Comparison of ENCODE assay signal across 1 cellular context in the genomic region with DNA sequence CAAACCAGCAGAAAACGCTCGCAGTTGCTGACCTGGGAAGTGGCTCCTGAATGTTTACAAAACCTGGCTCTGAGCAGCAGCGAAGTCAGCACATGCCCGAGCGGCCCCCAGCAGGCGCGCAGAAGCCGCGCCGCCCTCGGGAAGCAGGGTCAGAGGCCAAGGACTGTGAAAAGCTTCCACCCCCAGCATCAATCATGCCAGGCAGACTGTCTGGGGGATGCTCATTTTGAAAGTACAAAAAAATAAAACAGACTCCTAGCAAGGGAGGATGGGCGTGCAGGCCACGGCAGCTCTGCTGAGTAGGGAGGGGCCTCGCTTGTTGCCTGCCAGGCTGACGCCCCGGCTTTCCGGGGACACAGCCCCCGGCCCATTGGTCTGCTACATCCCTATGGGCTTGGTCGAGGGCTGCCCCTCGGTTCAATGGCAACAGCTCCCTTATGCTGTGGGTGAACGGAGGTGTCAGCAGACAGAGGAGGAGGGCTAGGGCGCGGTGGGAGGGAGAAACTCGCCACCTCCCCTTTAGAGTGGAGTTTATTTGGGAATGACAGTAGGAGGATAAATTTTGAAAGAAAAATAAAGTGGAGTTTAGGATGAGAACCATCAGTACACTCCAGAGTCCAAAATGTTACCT.
TF ChIP-seq lines count a peak whose summit lies in the region.

No MANE protein-coding gene starts in this region.

TF ChIP-seq in HepG2, 621 proteins besides CTCF, POLR2A, EP300 and RAD21 (continued from another document and continues in another):
- TF ChIP-seq, protein P1, sequence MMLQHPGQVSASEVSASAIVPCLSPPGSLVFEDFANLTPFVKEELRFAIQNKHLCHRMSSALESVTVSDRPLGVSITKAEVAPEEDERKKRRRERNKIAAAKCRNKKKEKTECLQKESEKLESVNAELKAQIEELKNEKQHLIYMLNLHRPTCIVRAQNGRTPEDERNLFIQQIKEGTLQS (CRISPR knock-in tag; IDR thresholded peaks at IDR 0.05): peak; percentile 74
- TF ChIP-seq, protein P2, sequence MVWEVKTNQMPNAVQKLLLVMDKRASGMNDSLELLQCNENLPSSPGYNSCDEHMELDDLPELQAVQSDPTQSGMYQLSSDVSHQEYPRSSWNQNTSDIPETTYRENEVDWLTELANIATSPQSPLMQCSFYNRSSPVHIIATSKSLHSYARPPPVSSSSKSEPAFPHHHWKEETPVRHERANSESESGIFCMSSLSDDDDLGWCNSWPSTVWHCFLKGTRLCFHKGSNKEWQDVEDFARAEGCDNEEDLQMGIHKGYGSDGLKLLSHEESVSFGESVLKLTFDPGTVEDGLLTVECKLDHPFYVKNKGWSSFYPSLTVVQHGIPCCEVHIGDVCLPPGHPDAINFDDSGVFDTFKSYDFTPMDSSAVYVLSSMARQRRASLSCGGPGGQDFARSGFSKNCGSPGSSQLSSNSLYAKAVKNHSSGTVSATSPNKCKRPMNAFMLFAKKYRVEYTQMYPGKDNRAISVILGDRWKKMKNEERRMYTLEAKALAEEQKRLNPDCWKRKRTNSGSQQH (CRISPR knock-in tag; IDR thresholded peaks at IDR 0.05; ENCODE audit: low read depth): no peak; the same call in 1 of the 2 replicates
- TF ChIP-seq HNF4G (IDR thresholded peaks at IDR 0.05; ENCODE audit: borderline replicate concordance, low read depth, low read length) (peak; percentile 36; the same call in 1 of the 2 replicates), HNF4G (CRISPR knock-in tag; IDR thresholded peaks at IDR 0.05; ENCODE audit: borderline replicate concordance, low read depth) (peak; percentile 45; the same call in 1 of the 2 replicates), CCAR2 (optimal IDR thresholded peaks at IDR 0.05; ENCODE audit: low read depth, low read length) (no peak), ZNF720 (CRISPR knock-in tag; IDR thresholded peaks at IDR 0.05) (peak; percentile 70; the same call in 1 of the 2 replicates), ZBTB21 (CRISPR knock-in tag; IDR thresholded peaks at IDR 0.05) (peak; percentile 69; the same call in 1 of the 2 replicates), ZNF460 (CRISPR knock-in tag; IDR thresholded peaks at IDR 0.05; ENCODE audit: borderline replicate concordance) (no peak; the same call in 1 of the 2 replicates), ZNF619 (CRISPR knock-in tag; IDR thresholded peaks at IDR 0.05) (no peak; the same call in 1 of the 2 replicates), GZF1 (CRISPR knock-in tag; IDR thresholded peaks at IDR 0.05) (no peak), MAFK (conservative IDR thresholded peaks at IDR 0.05 in 1 of 2, IDR thresholded peaks at IDR 0.05 in 1 of 2; ENCODE audit: low read length in 2 of 2) (no peak), RBAK (CRISPR knock-in tag; IDR thresholded peaks at IDR 0.05) (no peak), IKZF4 (CRISPR knock-in tag; IDR thresholded peaks at IDR 0.05; ENCODE audit: borderline replicate concordance, low read depth, not compliant biosample characterization) (peak; percentile 98), ZNF569 (CRISPR knock-in tag; IDR thresholded peaks at IDR 0.05; ENCODE audit: borderline replicate concordance) (no peak; the same call in 1 of the 2 replicates), NR1H2 (CRISPR knock-in tag; IDR thresholded peaks at IDR 0.05; ENCODE audit: borderline replicate concordance, low read depth) (peak; percentile 89), HNRNPUL1 (IDR thresholded peaks at IDR 0.05; ENCODE audit: low read depth, low read length) (no peak), PTBP1 (IDR thresholded peaks at IDR 0.05; ENCODE audit: low read depth, low read length, poor library complexity, severe bottlenecking) (peak; percentile 57), ZNF317 (CRISPR knock-in tag; IDR thresholded peaks at IDR 0.05) (peak; percentile 94), HNRNPLL (IDR thresholded peaks at IDR 0.05; ENCODE audit: low read depth, low read length, poor library complexity, severe bottlenecking) (peak; percentile 56), NFE2L1 (CRISPR knock-in tag; IDR thresholded peaks at IDR 0.05; ENCODE audit: borderline replicate concordance) (peak; percentile 66; the same call in 1 of the 2 replicates), ZIK1 (CRISPR knock-in tag; IDR thresholded peaks at IDR 0.05; ENCODE audit: borderline replicate concordance, low read depth) (peak; percentile 97), ZFP82 (CRISPR knock-in tag; IDR thresholded peaks at IDR 0.05; ENCODE audit: borderline replicate concordance) (peak; percentile 93; the same call in 1 of the 2 replicates), ZNF263 (CRISPR knock-in tag; IDR thresholded peaks at IDR 0.05) (peak; percentile 80)
- TF ChIP-seq, protein P3, sequence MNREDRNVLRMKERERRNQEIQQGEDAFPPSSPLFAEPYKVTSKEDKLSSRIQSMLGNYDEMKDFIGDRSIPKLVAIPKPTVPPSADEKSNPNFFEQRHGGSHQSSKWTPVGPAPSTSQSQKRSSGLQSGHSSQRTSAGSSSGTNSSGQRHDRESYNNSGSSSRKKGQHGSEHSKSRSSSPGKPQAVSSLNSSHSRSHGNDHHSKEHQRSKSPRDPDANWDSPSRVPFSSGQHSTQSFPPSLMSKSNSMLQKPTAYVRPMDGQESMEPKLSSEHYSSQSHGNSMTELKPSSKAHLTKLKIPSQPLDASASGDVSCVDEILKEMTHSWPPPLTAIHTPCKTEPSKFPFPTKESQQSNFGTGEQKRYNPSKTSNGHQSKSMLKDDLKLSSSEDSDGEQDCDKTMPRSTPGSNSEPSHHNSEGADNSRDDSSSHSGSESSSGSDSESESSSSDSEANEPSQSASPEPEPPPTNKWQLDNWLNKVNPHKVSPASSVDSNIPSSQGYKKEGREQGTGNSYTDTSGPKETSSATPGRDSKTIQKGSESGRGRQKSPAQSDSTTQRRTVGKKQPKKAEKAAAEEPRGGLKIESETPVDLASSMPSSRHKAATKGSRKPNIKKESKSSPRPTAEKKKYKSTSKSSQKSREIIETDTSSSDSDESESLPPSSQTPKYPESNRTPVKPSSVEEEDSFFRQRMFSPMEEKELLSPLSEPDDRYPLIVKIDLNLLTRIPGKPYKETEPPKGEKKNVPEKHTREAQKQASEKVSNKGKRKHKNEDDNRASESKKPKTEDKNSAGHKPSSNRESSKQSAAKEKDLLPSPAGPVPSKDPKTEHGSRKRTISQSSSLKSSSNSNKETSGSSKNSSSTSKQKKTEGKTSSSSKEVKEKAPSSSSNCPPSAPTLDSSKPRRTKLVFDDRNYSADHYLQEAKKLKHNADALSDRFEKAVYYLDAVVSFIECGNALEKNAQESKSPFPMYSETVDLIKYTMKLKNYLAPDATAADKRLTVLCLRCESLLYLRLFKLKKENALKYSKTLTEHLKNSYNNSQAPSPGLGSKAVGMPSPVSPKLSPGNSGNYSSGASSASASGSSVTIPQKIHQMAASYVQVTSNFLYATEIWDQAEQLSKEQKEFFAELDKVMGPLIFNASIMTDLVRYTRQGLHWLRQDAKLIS (CRISPR knock-in tag; IDR thresholded peaks at IDR 0.05): 0 out of 2 replicates have a peak, but pooled peaks have one; percentile 70
- TF ChIP-seq, protein P4, sequence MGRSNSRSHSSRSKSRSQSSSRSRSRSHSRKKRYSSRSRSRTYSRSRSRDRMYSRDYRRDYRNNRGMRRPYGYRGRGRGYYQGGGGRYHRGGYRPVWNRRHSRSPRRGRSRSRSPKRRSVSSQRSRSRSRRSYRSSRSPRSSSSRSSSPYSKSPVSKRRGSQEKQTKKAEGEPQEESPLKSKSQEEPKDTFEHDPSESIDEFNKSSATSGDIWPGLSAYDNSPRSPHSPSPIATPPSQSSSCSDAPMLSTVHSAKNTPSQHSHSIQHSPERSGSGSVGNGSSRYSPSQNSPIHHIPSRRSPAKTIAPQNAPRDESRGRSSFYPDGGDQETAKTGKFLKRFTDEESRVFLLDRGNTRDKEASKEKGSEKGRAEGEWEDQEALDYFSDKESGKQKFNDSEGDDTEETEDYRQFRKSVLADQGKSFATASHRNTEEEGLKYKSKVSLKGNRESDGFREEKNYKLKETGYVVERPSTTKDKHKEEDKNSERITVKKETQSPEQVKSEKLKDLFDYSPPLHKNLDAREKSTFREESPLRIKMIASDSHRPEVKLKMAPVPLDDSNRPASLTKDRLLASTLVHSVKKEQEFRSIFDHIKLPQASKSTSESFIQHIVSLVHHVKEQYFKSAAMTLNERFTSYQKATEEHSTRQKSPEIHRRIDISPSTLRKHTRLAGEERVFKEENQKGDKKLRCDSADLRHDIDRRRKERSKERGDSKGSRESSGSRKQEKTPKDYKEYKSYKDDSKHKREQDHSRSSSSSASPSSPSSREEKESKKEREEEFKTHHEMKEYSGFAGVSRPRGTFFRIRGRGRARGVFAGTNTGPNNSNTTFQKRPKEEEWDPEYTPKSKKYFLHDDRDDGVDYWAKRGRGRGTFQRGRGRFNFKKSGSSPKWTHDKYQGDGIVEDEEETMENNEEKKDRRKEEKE (IDR thresholded peaks at IDR 0.05): no peak
- TF ChIP-seq, protein P5, sequence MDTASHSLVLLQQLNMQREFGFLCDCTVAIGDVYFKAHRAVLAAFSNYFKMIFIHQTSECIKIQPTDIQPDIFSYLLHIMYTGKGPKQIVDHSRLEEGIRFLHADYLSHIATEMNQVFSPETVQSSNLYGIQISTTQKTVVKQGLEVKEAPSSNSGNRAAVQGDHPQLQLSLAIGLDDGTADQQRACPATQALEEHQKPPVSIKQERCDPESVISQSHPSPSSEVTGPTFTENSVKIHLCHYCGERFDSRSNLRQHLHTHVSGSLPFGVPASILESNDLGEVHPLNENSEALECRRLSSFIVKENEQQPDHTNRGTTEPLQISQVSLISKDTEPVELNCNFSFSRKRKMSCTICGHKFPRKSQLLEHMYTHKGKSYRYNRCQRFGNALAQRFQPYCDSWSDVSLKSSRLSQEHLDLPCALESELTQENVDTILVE (CRISPR knock-in tag; IDR thresholded peaks at IDR 0.05): peak; percentile 96
- TF ChIP-seq, protein P6, sequence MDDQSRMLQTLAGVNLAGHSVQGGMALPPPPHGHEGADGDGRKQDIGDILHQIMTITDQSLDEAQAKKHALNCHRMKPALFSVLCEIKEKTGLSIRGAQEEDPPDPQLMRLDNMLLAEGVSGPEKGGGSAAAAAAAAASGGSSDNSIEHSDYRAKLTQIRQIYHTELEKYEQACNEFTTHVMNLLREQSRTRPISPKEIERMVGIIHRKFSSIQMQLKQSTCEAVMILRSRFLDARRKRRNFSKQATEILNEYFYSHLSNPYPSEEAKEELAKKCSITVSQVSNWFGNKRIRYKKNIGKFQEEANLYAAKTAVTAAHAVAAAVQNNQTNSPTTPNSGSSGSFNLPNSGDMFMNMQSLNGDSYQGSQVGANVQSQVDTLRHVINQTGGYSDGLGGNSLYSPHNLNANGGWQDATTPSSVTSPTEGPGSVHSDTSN (CRISPR knock-in tag; IDR thresholded peaks at IDR 0.05; ENCODE audit: borderline replicate concordance): peak; percentile 95
- TF ChIP-seq, protein P7, sequence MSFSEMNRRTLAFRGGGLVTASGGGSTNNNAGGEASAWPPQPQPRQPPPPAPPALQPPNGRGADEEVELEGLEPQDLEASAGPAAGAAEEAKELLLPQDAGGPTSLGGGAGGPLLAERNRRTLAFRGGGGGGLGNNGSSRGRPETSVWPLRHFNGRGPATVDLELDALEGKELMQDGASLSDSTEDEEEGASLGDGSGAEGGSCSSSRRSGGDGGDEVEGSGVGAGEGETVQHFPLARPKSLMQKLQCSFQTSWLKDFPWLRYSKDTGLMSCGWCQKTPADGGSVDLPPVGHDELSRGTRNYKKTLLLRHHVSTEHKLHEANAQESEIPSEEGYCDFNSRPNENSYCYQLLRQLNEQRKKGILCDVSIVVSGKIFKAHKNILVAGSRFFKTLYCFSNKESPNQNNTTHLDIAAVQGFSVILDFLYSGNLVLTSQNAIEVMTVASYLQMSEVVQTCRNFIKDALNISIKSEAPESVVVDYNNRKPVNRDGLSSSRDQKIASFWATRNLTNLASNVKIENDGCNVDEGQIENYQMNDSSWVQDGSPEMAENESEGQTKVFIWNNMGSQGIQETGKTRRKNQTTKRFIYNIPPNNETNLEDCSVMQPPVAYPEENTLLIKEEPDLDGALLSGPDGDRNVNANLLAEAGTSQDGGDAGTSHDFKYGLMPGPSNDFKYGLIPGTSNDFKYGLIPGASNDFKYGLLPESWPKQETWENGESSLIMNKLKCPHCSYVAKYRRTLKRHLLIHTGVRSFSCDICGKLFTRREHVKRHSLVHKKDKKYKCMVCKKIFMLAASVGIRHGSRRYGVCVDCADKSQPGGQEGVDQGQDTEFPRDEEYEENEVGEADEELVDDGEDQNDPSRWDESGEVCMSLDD (CRISPR knock-in tag; IDR thresholded peaks at IDR 0.05; ENCODE audit: borderline replicate concordance): peak; percentile 90; the same call in 1 of the 2 replicates
- TF ChIP-seq, protein P8, sequence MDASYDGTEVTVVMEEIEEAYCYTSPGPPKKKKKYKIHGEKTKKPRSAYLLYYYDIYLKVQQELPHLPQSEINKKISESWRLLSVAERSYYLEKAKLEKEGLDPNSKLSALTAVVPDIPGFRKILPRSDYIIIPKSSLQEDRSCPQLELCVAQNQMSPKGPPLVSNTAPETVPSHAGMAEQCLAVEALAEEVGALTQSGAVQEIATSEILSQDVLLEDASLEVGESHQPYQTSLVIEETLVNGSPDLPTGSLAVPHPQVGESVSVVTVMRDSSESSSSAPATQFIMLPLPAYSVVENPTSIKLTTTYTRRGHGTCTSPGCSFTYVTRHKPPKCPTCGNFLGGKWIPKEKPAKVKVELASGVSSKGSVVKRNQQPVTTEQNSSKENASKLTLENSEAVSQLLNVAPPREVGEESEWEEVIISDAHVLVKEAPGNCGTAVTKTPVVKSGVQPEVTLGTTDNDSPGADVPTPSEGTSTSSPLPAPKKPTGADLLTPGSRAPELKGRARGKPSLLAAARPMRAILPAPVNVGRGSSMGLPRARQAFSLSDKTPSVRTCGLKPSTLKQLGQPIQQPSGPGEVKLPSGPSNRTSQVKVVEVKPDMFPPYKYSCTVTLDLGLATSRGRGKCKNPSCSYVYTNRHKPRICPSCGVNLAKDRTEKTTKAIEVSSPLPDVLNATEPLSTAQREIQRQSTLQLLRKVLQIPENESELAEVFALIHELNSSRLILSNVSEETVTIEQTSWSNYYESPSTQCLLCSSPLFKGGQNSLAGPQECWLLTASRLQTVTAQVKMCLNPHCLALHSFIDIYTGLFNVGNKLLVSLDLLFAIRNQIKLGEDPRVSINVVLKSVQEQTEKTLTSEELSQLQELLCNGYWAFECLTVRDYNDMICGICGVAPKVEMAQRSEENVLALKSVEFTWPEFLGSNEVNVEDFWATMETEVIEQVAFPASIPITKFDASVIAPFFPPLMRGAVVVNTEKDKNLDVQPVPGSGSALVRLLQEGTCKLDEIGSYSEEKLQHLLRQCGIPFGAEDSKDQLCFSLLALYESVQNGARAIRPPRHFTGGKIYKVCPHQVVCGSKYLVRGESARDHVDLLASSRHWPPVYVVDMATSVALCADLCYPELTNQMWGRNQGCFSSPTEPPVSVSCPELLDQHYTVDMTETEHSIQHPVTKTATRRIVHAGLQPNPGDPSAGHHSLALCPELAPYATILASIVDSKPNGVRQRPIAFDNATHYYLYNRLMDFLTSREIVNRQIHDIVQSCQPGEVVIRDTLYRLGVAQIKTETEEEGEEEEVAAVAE (CRISPR knock-in tag; IDR thresholded peaks at IDR 0.05; ENCODE audit: borderline replicate concordance): peak; percentile 79
- TF ChIP-seq, protein P9, sequence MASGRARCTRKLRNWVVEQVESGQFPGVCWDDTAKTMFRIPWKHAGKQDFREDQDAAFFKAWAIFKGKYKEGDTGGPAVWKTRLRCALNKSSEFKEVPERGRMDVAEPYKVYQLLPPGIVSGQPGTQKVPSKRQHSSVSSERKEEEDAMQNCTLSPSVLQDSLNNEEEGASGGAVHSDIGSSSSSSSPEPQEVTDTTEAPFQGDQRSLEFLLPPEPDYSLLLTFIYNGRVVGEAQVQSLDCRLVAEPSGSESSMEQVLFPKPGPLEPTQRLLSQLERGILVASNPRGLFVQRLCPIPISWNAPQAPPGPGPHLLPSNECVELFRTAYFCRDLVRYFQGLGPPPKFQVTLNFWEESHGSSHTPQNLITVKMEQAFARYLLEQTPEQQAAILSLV (CRISPR knock-in tag; IDR thresholded peaks at IDR 0.05; ENCODE audit: borderline replicate concordance): peak; percentile 98
